Comparison of ENCODE assay signal across 12 cellular contexts in genomic region chr11:3861698-3862097, GRCh38. TPM values are rescaled to one million over a fixed set of nuclear protein-coding genes. Genes with fewer than 3 reads are reported as not detected.
A peak's percentile ranks its signal among the peaks of the same experiment; 100 is the strongest.
DNase-seq lines count a peak whose midpoint lies in the region; ATAC-seq and TF ChIP-seq lines count a peak whose summit lies in the region.
"Had no signal": no experiment of that assay in that cellular context is flagged by ENCODE, and none has a peak within 500 bp of the region (broad histone marks: within the 10 kb centered on the region; RNA-seq: fewer than 3 reads in every experiment).

No MANE protein-coding gene starts in this region.

- H3K9me3 Mint-ChIP-seq in GM23338, result no peaks in the 10 kb centered on the region
- H3K9me3 Mint-ChIP-seq in T-cell, result no peaks in the 10 kb centered on the region

- H3K4me3 Mint-ChIP-seq in GM23338, result no peak overlapping the region
- peak overlapping the region; percentile 69 to 99 (median 79) for H3K4me3 Mint-ChIP-seq in T-cell

- H3K4me1 Mint-ChIP-seq in GM23338 (peaks cover 47% of the 10 kb centered on the region), T-cell (peaks cover 88 to 96% (median 95%) of the 10 kb centered on the region in 3 donors)

- H3K36me3 ChIP-seq in ACC112 (ENCODE audit: insufficient read depth, low read length) (no peaks in the 10 kb centered on the region), GM23338 (ENCODE audit: insufficient read depth) (no peaks in the 10 kb centered on the region)
- H3K36me3 ChIP-seq in effector memory CD4-positive, alpha-beta T cell (ENCODE audit: control insufficient read depth, insufficient read depth, low read length), result no peaks in the 10 kb centered on the region
- H3K36me3 ChIP-seq: spleen had no signal

- POLR2A ChIA-PET in T-cell (lab: Charles Lee), result interaction anchor here in 1 of 2 donors (0.7 kb wide), 1 partner anchor 184 kb away, joined by 3 read pairs; no protein-coding TSS in a partner anchor
- POLR2A ChIA-PET in HEK293T (lab: Yijun Ruan, JAX), result no interaction called here

- no peaks in the 10 kb centered on the region for H3K9me2 ChIP-seq in GM23338 (ENCODE audit: insufficient read depth)

- H3K36me3 Mint-ChIP-seq in GM23338 (ENCODE audit: low read depth), result no peaks in the 10 kb centered on the region
- H3K36me3 Mint-ChIP-seq in T-cell, result peaks cover 2% of the 10 kb centered on the region

- CTCF ChIA-PET in T-cell (lab: Charles Lee), result interaction anchor here (0.9 to 1.3 kb wide), 3 partner anchors 9 to 20 kb away, joined by 3 to 5 read pairs (median 4); no protein-coding TSS in a partner anchor
- CTCF ChIA-PET in HEK293T (lab: Yijun Ruan, JAX), result no interaction called here

- no peak for TF ChIP-seq CTCF in GM23338 (conservative IDR thresholded peaks at IDR 0.05; ENCODE audit: low read depth in 2 of 2)

- H3K4me3 ChIP-seq in ACC112 (ENCODE audit: low read depth, low read length), result peak overlapping the region; percentile 38; the same call in 1 of the 2 replicates
- H3K4me3 ChIP-seq in GM23338, result peak overlapping the region; percentile 34; the same call in 1 of the 2 replicates
- H3K4me3 ChIP-seq in effector memory CD4-positive, alpha-beta T cell (ENCODE audit: insufficient read depth, low read depth, low read length, poor library complexity, severe bottlenecking), result peak overlapping the region; percentile 29

- H3K27ac ChIP-seq in ACC112 (ENCODE audit: low read depth, low read length) (peak overlapping the region; percentile 47), GM23338 (ENCODE audit: low read depth) (no peak overlapping the region)
- H3K27ac ChIP-seq in effector memory CD4-positive, alpha-beta T cell (ENCODE audit: insufficient read depth, low read length, poor library complexity, severe bottlenecking), result no peak overlapping the region

- H3K79me2 ChIP-seq in ACC112 (ENCODE audit: control insufficient read depth, insufficient read depth, low read length, unreplicated experiment), result peaks cover 63% of the 10 kb centered on the region
- H3K79me2 ChIP-seq in GM23338 (replicated peaks; ENCODE audit: insufficient read depth), result 0 out of 2 replicates have a peak, but pooled peaks cover 4% of the 10 kb centered on the region

- H3K9me3 ChIP-seq in effector memory CD4-positive, alpha-beta T cell (ENCODE audit: control insufficient read depth, low read length), result no peaks in the 10 kb centered on the region
- H3K9me3 ChIP-seq: spleen had no signal

- peaks cover 60% of the 10 kb centered on the region for H3K4me1 ChIP-seq in ACC112 (ENCODE audit: control insufficient read depth, insufficient read depth, low read length, unreplicated experiment)
- H3K4me1 ChIP-seq in GM23338 (ENCODE audit: insufficient read depth), result peaks cover 43% of the 10 kb centered on the region
- H3K4me1 ChIP-seq in effector memory CD4-positive, alpha-beta T cell (ENCODE audit: control insufficient read depth, insufficient read depth, low read length, poor library complexity, severe bottlenecking), result peaks cover 78% of the 10 kb centered on the region

- ATAC-seq in GM23338 (peak; percentile 74), T-cell (replicated peaks in 1 of 4) (peak in 1 of 4 experiments; percentile 18), GM21360 (IDR thresholded peaks at IDR 0.05; ENCODE audit: unreplicated experiment) (no peak), GM21529 (IDR thresholded peaks at IDR 0.05; ENCODE audit: unreplicated experiment) (no peak)

- H3K4me2 ChIP-seq in GM23338, result peak overlapping the region; percentile 52

- H3F3A ChIP-seq in GM23338 (replicated peaks; ENCODE audit: low read depth), result no peaks in the 10 kb centered on the region

- H3K27me3 ChIP-seq in ACC112 (ENCODE audit: insufficient read depth, low read length) (no peaks in the 10 kb centered on the region), GM23338 (ENCODE audit: insufficient read depth) (peaks cover 10% of the 10 kb centered on the region)
- H3K27me3 ChIP-seq in effector memory CD4-positive, alpha-beta T cell (replicated peaks; ENCODE audit: control insufficient read depth, insufficient read depth, low read length, poor library complexity, severe bottlenecking), result no peaks in the 10 kb centered on the region
- H3K27me3 ChIP-seq: spleen had no signal

- H3K27me3 Mint-ChIP-seq in GM23338 (ENCODE audit: insufficient read depth, low read depth, poor library complexity) (peaks cover 9% of the 10 kb centered on the region), T-cell (no peaks in the 10 kb centered on the region)

- no peak overlapping the region for H2AFZ ChIP-seq in ACC112 (ENCODE audit: low read length, unreplicated experiment)
- H2AFZ ChIP-seq in GM23338, result no peak overlapping the region

- DNase-seq in GM23338 (ENCODE audit: low spot score) (peak; percentile 30), T-cell (no peak), islet precursor cell (no peak), HEK293T (ENCODE audit: extremely low spot score) (no peak)
- DNase-seq in effector memory CD4-positive, alpha-beta T cell, result no peak
- DNase-seq: activated CD4-positive, CD25-positive, alpha-beta regulatory T cell treated with anti-CD3 and anti-CD28 coated beads, Interleukin-2, amount 50 U/mL, for 72 hours; C1 segment of cervical spinal cord; NCI-H1930; spleen had no signal

- H4K20me1 ChIP-seq in GM23338 (replicated peaks; ENCODE audit: insufficient read depth), result peaks cover 11% of the 10 kb centered on the region

- H3K27ac Mint-ChIP-seq in GM23338 (no peak overlapping the region), T-cell (peak overlapping the region; percentile 83 to 91)

TF ChIP-seq in GM23338, 12 proteins besides CTCF, POLR2A, EP300 and RAD21 (continues in another document):
- TF ChIP-seq STAT1 (IDR thresholded peaks at IDR 0.05; ENCODE audit: unreplicated experiment) (no peak), JUNB (IDR thresholded peaks at IDR 0.05; ENCODE audit: unreplicated experiment) (no peak), ETS1 (IDR thresholded peaks at IDR 0.05) (no peak), CREB1 (CRISPR knock-in tag; IDR thresholded peaks at IDR 0.05; ENCODE audit: low read depth) (no peak)

TF ChIP-seq in HEK293T, 16 proteins besides CTCF, POLR2A, EP300 and RAD21:
- TF ChIP-seq SUZ12 (IDR thresholded peaks at IDR 0.05), result no peak
- no peak for TF ChIP-seq FOXM1 (IDR thresholded peaks at IDR 0.05; ENCODE audit: borderline replicate concordance)
- TF ChIP-seq FOXA1 (IDR thresholded peaks at IDR 0.05), result no peak
- no peak for TF ChIP-seq LEF1 (IDR thresholded peaks at IDR 0.05; ENCODE audit: borderline replicate concordance)
- no peak for TF ChIP-seq ZNF384 (IDR thresholded peaks at IDR 0.05)
- no peak for TF ChIP-seq HDGF (IDR thresholded peaks at IDR 0.05; ENCODE audit: borderline replicate concordance)
- no peak for TF ChIP-seq SP1 (IDR thresholded peaks at IDR 0.05)
- TF ChIP-seq PKNOX1 (IDR thresholded peaks at IDR 0.05), result no peak
- TF ChIP-seq BHLHE40 (IDR thresholded peaks at IDR 0.05; ENCODE audit: borderline replicate concordance), result no peak
- no peak for TF ChIP-seq ARNT (IDR thresholded peaks at IDR 0.05)
- no peak for TF ChIP-seq CTBP1 (IDR thresholded peaks at IDR 0.05; ENCODE audit: borderline replicate concordance)
- no peak for TF ChIP-seq TARDBP (IDR thresholded peaks at IDR 0.05)
- no peak for TF ChIP-seq FOXK2 (IDR thresholded peaks at IDR 0.05)
- TF ChIP-seq ELF4 (IDR thresholded peaks at IDR 0.05), result no peak
- TF ChIP-seq NFRKB (IDR thresholded peaks at IDR 0.05), result no peak
- no peak for TF ChIP-seq L3MBTL2 (conservative IDR thresholded peaks at IDR 0.05)
TF ChIP-seq in HEK293T: peak in this region for 0.

RNA-seq across cellular contexts. Expression of gene STIM1, which starts 6.2 kb away (rescaled TPM):
- 9.3 and 14.0 TPM in 2 replicates for total RNA-seq in GM23338 (2014; rRNA removed; shearing (Covaris generic))
- 3.5 and 3.9 TPM in 2 replicates for polyA plus RNA-seq in GM23338 (2016; fragmentation: Nextera tagmentation; extraction: Ambion mirVana)
- 100 to 1,000 TPM in 2 of 5 donors, 10 to 100 TPM in 3; 87.6 to 139 (median 94.5) TPM for total RNA-seq in T-cell

RNA-seq across cellular contexts. Expression of gene RHOG, which starts 20.9 kb away (rescaled TPM):
- 38.6 and 39.5 TPM in 2 replicates for total RNA-seq in GM23338 (2014; rRNA removed; shearing (Covaris generic))
- 23.2 and 26.3 TPM in 2 replicates for polyA plus RNA-seq in GM23338 (2016; fragmentation: Nextera tagmentation; extraction: Ambion mirVana)
- total RNA-seq in T-cell, result 100 to 1,000 TPM in 4 of 5 donors, 10 to 100 TPM in 1; 88.1 to 108 (median 106) TPM

RNA-seq across cellular contexts. Expression of gene PGAP2, which starts 53.3 kb away (rescaled TPM):
- 43.2 TPM in 2 replicates for total RNA-seq in GM23338 (2014; rRNA removed; shearing (Covaris generic))
- polyA plus RNA-seq in GM23338 (2016; fragmentation: Nextera tagmentation; extraction: Ambion mirVana), result 37.8 and 39.3 TPM in 2 replicates
- total RNA-seq in T-cell, result 10 to 100 TPM; 22.5 to 28.2 (median 24.6) TPM
